ENCODE assay signal across 10 cellular contexts in genomic region chr11:114073506-114074381, GRCh38. TPM values are rescaled to one million over a fixed set of nuclear protein-coding genes. Genes with fewer than 3 reads are reported as not detected.
A peak's percentile ranks its signal among the peaks of the same experiment; 100 is the strongest.
DNase-seq lines count a peak whose midpoint lies in the region; ATAC-seq lines count a peak whose summit lies in the region.
"Had no signal": no experiment of that assay in that cellular context is flagged by ENCODE, and none has a peak within 500 bp of the region (broad histone marks: within the 10 kb centered on the region; RNA-seq: fewer than 3 reads in every experiment).

No MANE protein-coding gene starts in this region.

- peaks cover 60% of the 10 kb centered on the region for H3K4me1 ChIP-seq in skeletal muscle satellite cell (ENCODE audit: control insufficient read depth, insufficient read depth, low read length)

- H3K4me3 ChIP-seq in skeletal muscle satellite cell (ENCODE audit: low read length): no peak overlapping the region
- H3K4me3 ChIP-seq: skin epidermis had no signal

- H3K27ac Mint-ChIP-seq in IgD-negative memory B cell: peak overlapping the region; percentile 4 to 83 (median 41)
- H3K27ac Mint-ChIP-seq in central memory CD8-positive, alpha-beta T cell (ENCODE audit: low read depth): peak overlapping the region; percentile 32

- ATAC-seq in central memory CD8-positive, alpha-beta T cell (replicated peaks; ENCODE audit: extremely low read depth, poor library complexity, severe bottlenecking): peak; percentile 68
- no peak for ATAC-seq in GM19324 (IDR thresholded peaks at IDR 0.05; ENCODE audit: low FRiP score, unreplicated experiment)

- peaks cover 0 to 2% (median 0%) of the 10 kb centered on the region in 3 donors for H3K9me3 Mint-ChIP-seq in IgD-negative memory B cell
- H3K9me3 Mint-ChIP-seq in central memory CD8-positive, alpha-beta T cell: no peaks in the 10 kb centered on the region

- peaks cover 2% of the 10 kb centered on the region for H3K36me3 Mint-ChIP-seq in IgD-negative memory B cell
- H3K36me3 Mint-ChIP-seq in central memory CD8-positive, alpha-beta T cell (ENCODE audit: insufficient read depth): peaks cover 2% of the 10 kb centered on the region

- H3K9ac ChIP-seq in skeletal muscle satellite cell (ENCODE audit: low read depth, low read length): no peak overlapping the region

- H3K4me3 Mint-ChIP-seq in IgD-negative memory B cell: peak overlapping the region in 1 of 4 donors; percentile 57
- peak overlapping the region; percentile 18 for H3K4me3 Mint-ChIP-seq in central memory CD8-positive, alpha-beta T cell

- DNase-seq in SKM-1 treated with dmso at 0.1 percent for 144 hours (lab: John Stamatoyannopoulos, UW; ENCODE audit: unreplicated experiment) (peak; percentile 52), D341Med (ENCODE audit: low spot score) (no peak), KG1 (lab: John Stamatoyannopoulos, UW) (no peak), iPS-NIHi11 (ENCODE audit: low spot score) (no peak)
- no peak for DNase-seq in central memory CD8-positive, alpha-beta T cell (ENCODE audit: low spot score in 2 of 2)
- DNase-seq: EL had no signal

- no peaks in the 10 kb centered on the region for H3K27me3 ChIP-seq in skeletal muscle satellite cell (ENCODE audit: control insufficient read depth, insufficient read depth, low read length)

- H3K4me1 Mint-ChIP-seq in IgD-negative memory B cell: peaks cover 8 to 22% (median 20%) of the 10 kb centered on the region in 3 donors
- peaks cover 53% of the 10 kb centered on the region for H3K4me1 Mint-ChIP-seq in central memory CD8-positive, alpha-beta T cell

- H3K27me3 Mint-ChIP-seq in IgD-negative memory B cell: peaks cover 40% of the 10 kb centered on the region
- H3K27me3 Mint-ChIP-seq in central memory CD8-positive, alpha-beta T cell: no peaks in the 10 kb centered on the region

- H3K9me3 ChIP-seq in skeletal muscle satellite cell (replicated peaks; ENCODE audit: low read length): no peaks in the 10 kb centered on the region

- H3K36me3 ChIP-seq in skeletal muscle satellite cell (ENCODE audit: insufficient read depth, low read length): peaks cover 64% of the 10 kb centered on the region

- peak overlapping the region; percentile 4 for H3K4me2 ChIP-seq in skeletal muscle satellite cell (ENCODE audit: low read length)

RNA-seq across cellular contexts. Expression of gene ZBTB16, which starts 14.2 kb away (rescaled TPM):
- 9.7 TPM for polyA plus RNA-seq in IgD-negative memory B cell
- 32.5 and 36.2 TPM in 2 replicates for total RNA-seq in skeletal muscle satellite cell (2012; rRNA removed)
